In genomic region chr4:186516287-186516686, GRCh38 we compare ENCODE assay signal across 9 cellular contexts. TPM values are rescaled to one million over a fixed set of nuclear protein-coding genes. Genes with fewer than 3 reads are reported as not detected.
"Had no signal": no experiment of that assay in that cellular context is flagged by ENCODE, and none has a peak within 500 bp of the region (broad histone marks: within the 10 kb centered on the region; RNA-seq: fewer than 3 reads in every experiment).

No MANE protein-coding gene starts in this region.

- ATAC-seq: HCT116 had no signal

- H3K4me3 Mint-ChIP-seq: IgD-negative memory B cell had no signal

- H3K4me1 Mint-ChIP-seq: IgD-negative memory B cell had no signal

- H3K36me3 Mint-ChIP-seq: IgD-negative memory B cell had no signal

- H3K27ac Mint-ChIP-seq: IgD-negative memory B cell had no signal

- DNase-seq: GM23248, GOT3, H7, KBM-7 had no signal

- FAIRE-seq: HTR-8/SVneo had no signal

- H3K27me3 Mint-ChIP-seq: IgD-negative memory B cell had no signal

- H3K4me3 ChIP-seq: GM23248, HAP-1 had no signal

- H3K36me3 ChIP-seq: HAP-1 had no signal

RNA-seq across cellular contexts. Expression of gene MTNR1A, which starts 39.1 kb away (rescaled TPM):
- total RNA-seq: GM23248, HT-29 had no signal
